9 cellular contexts compared by ENCODE assay signal in genomic region chr3:99686955-99687612, GRCh38. TPM values are rescaled to one million over a fixed set of nuclear protein-coding genes. Genes with fewer than 3 reads are reported as not detected.
DNase-seq lines count a peak whose midpoint lies in the region.
"Had no signal": no experiment of that assay in that cellular context is flagged by ENCODE, and none has a peak within 500 bp of the region (broad histone marks: within the 10 kb centered on the region; RNA-seq: fewer than 3 reads in every experiment).

No MANE protein-coding gene starts in this region.

- H3K27me3 ChIP-seq in HAP-1 (ENCODE audit: low read depth), result peaks cover 16% of the 10 kb centered on the region

- H3K4me1 ChIP-seq in HAP-1, result no peaks in the 10 kb centered on the region

- H3K36me3 ChIP-seq in HAP-1 (replicated peaks), result no peaks in the 10 kb centered on the region

- H3K9me3 ChIP-seq in HAP-1, result no peaks in the 10 kb centered on the region

- in situ Hi-C loops in HAP-1 (cut with MboI; ENCODE audit: low sequenced_read_pairs), result no loop called here

- intact Hi-C loops in head of caudate nucleus (cut with DNase I), result no loop called here

- H3K4me3 ChIP-seq in HAP-1, result no peak overlapping the region

- DNase-seq in NOMO-1 treated with DMSO at 0.1 percent for 48 hours (lab: John Stamatoyannopoulos, UW; ENCODE audit: unreplicated experiment), result peak; percentile 2
- no peak for DNase-seq in NOMO-1 (lab: John Stamatoyannopoulos, UW; ENCODE audit: unreplicated experiment in 2 of 2)
- DNase-seq in HAP-1 (ENCODE audit: low spot score in 2 of 2), result peak; percentile 28 to 80
- DNase-seq in NCI-H2107 treated with DMSO at 0.1 percent for 48 hours (lab: John Stamatoyannopoulos, UW; ENCODE audit: unreplicated experiment), result peak; percentile 16
- DNase-seq in activated T-cell treated with anti-CD3 and anti-CD28 coated beads for 48 hours (ENCODE audit: low read depth), result peak; percentile 34
- peak in 38 of 42 donors; percentile 5 to 72 (median 38) for DNase-seq in head of caudate nucleus
- DNase-seq in renal cortical epithelial cell (ENCODE audit: low read depth), result peak; percentile 63
- no peak for DNase-seq in effector CD8-positive, alpha-beta T cell (lab: John Stamatoyannopoulos, UW)
- DNase-seq: stimulated activated naive B cell treated with anti-CD40 and anti-IgM and Interleukin-4, amounts not matched to agents 10 μg/mL and 1 μg/mL and 100 μg/mL, for 72 hours had no signal

RNA-seq across cellular contexts. Expression of gene COL8A1, which starts 48.7 kb away (rescaled TPM):
- total RNA-seq in renal cortical epithelial cell, result 123 and 241 TPM in 2 replicates

Comparison
In these comparisons a context has a peak if more than half of its experiments do, and no peak if none do; other contexts are left out.
1. DNase-seq: peak in NOMO-1 treated with DMSO at 0.1 percent for 48 hours (single experiment), HAP-1 (2 of 2), NCI-H2107 treated with DMSO at 0.1 percent for 48 hours (single experiment), activated T-cell treated with anti-CD3 and anti-CD28 coated beads for 48 hours (single experiment), head of caudate nucleus (38 of 42) and renal cortical epithelial cell (single experiment); none in NOMO-1 (0 of 2) and effector CD8-positive, alpha-beta T cell (single experiment).